Comparison of ENCODE assay signal across 9 cellular contexts in genomic region chr7:29946428-29947186, GRCh38. TPM values are rescaled to one million over a fixed set of nuclear protein-coding genes. Genes with fewer than 3 reads are reported as not detected.
DNase-seq lines count a peak whose midpoint lies in the region; ATAC-seq, FAIRE-seq and TF ChIP-seq lines count a peak whose summit lies in the region.
"Had no signal": no experiment of that assay in that cellular context is flagged by ENCODE, and none has a peak within 500 bp of the region (broad histone marks: within the 10 kb centered on the region; RNA-seq: fewer than 3 reads in every experiment).

No MANE protein-coding gene starts in this region.

- H3K4me1 ChIP-seq in Panc1 (ENCODE audit: control insufficient read depth, insufficient read depth, low read length) (no peaks in the 10 kb centered on the region), gastroesophageal sphincter (peaks cover 0 to 11% (median 0%) of the 10 kb centered on the region in 3 donors), small intestine (ENCODE audit: control insufficient read depth in 2 of 2, insufficient read depth in 1 of 2, low read depth in 1 of 2, low read length in 1 of 2) (no peaks in the 10 kb centered on the region)

- CTCF ChIA-PET in Panc1 (lab: Charles Lee) = no interaction called here

- in situ Hi-C loops in Panc1 (cut with HindIII; ENCODE audit: low pct_unique_long_range_greater_than_20kb, low sequenced_read_pairs) = no loop called here

- POLR2A ChIA-PET in Panc1 (lab: Charles Lee) = no interaction called here

- peak; percentile 31; the same call in 1 of the 2 replicates for TF ChIP-seq CTCF in GM12874 (IDR thresholded peaks at IDR 0.05; ENCODE audit: insufficient read depth, low read depth, low read length)
- peak; percentile 70; the same call in 1 of the 2 replicates for TF ChIP-seq CTCF in Panc1 (IDR thresholded peaks at IDR 0.05)
- TF ChIP-seq CTCF in gastroesophageal sphincter (IDR thresholded peaks at IDR 0.05) = peak in 3 of 4 experiments; percentile 38 to 56 (median 40)

- peak; percentile 36; the same call in 1 of the 2 replicates for ATAC-seq in Panc1
- ATAC-seq in gastroesophageal sphincter = no peak
- ATAC-seq in HG03045 (IDR thresholded peaks at IDR 0.05; ENCODE audit: unreplicated experiment) = no peak
- ATAC-seq in activated CD4-positive, CD25-positive, alpha-beta regulatory T cell treated with anti-CD3 and anti-CD28 coated beads, Interleukin-2, amount 50 U/mL, for 24 hours = no peak

- TF ChIP-seq POLR2A in gastroesophageal sphincter (IDR thresholded peaks at IDR 0.05) = no peak

- no peak for FAIRE-seq in small intestine (lab: Jason Lieb, UNC)

- 61 to 88% methylated on average over 2 to 5 of the region's 5 CpGs for WGBS in gastroesophageal sphincter (ENCODE audit: low coverage in 1 of 2), 2 donors
- 80 to 86% (median 83%) methylated on average over 5 of the region's 5 CpGs for WGBS in small intestine, 3 donors

- H3K9me3 ChIP-seq in Panc1 (ENCODE audit: control insufficient read depth, insufficient read depth, low read depth, low read length) = no peaks in the 10 kb centered on the region
- no peaks in the 10 kb centered on the region for H3K9me3 ChIP-seq in gastroesophageal sphincter
- H3K9me3 ChIP-seq in small intestine (ENCODE audit: control insufficient read depth, low read depth) = no peaks in the 10 kb centered on the region

- no peak overlapping the region for H3K4me3 ChIP-seq in Panc1 (ENCODE audit: low read depth in 2 of 2, low read length in 2 of 2)
- H3K4me3 ChIP-seq in gastroesophageal sphincter = no peak overlapping the region
- no peak overlapping the region for H3K4me3 ChIP-seq in small intestine (ENCODE audit: low read depth in 1 of 2, low read length in 2 of 2)

- H3K36me3 ChIP-seq in Panc1 (ENCODE audit: control insufficient read depth, insufficient read depth, low read length) = peaks cover 33% of the 10 kb centered on the region
- H3K36me3 ChIP-seq in gastroesophageal sphincter = peaks cover 0 to 77% of the 10 kb centered on the region in 2 donors
- H3K36me3 ChIP-seq in small intestine (ENCODE audit: control insufficient read depth in 2 of 2, insufficient read depth in 2 of 2, low read length in 2 of 2) = no peaks in the 10 kb centered on the region

- intact Hi-C loops in Panc1 (cut with micrococcal nuclease; ENCODE audit: unreplicated experiment) = loop anchor here (5.0 kb wide), 1 partner anchor 116 kb away; no protein-coding TSS in a partner anchor

- no peak for TF ChIP-seq EP300 in gastroesophageal sphincter (IDR thresholded peaks at IDR 0.05)

- no TSS peak for BruUV-seq in Panc1 (replicated peaks; lab: Mats Ljungman, UMichigan)

- H3K27me3 ChIP-seq in Panc1 (ENCODE audit: control insufficient read depth, insufficient read depth, low read length) (no peaks in the 10 kb centered on the region), gastroesophageal sphincter (no peaks in the 10 kb centered on the region), small intestine (ENCODE audit: control insufficient read depth in 2 of 2, insufficient read depth in 2 of 2, low read length in 2 of 2) (no peaks in the 10 kb centered on the region)

- H3K27ac ChIP-seq in Panc1 (ENCODE audit: low read length) (no peak overlapping the region), gastroesophageal sphincter (no peak overlapping the region), small intestine (ENCODE audit: low read depth in 1 of 2, low read length in 1 of 2) (no peak overlapping the region)

- DNase-seq in Panc1 (ENCODE audit: low read depth, low spot score) (no peak), small intestine (peak; percentile 9), NCI-H2107 (lab: John Stamatoyannopoulos, UW) (no peak), NCI-H1048 (lab: John Stamatoyannopoulos, UW) (no peak)
- DNase-seq: activated B cell treated with CpG ODN at 0.5 μM for 24 hours had no signal

RNA-seq across cellular contexts. Expression of gene SCRN1, which starts 43.0 kb away (rescaled TPM):
- total RNA-seq in Panc1 (2021; ENCODE audit: unreplicated experiment) (189 TPM), gastroesophageal sphincter (100 to 1,000 TPM; 103 to 121 (median 112) TPM)
- polyA plus RNA-seq in Panc1 (2012; ENCODE audit: insufficient read length) = 115 TPM
- 10 to 100 TPM in 1 of 3 donors, 1 to 10 TPM in 2; 1.3 to 11.1 (median 3.8) TPM for polyA plus RNA-seq in small intestine
